9 cellular contexts compared by ENCODE assay signal in the genomic region with DNA sequence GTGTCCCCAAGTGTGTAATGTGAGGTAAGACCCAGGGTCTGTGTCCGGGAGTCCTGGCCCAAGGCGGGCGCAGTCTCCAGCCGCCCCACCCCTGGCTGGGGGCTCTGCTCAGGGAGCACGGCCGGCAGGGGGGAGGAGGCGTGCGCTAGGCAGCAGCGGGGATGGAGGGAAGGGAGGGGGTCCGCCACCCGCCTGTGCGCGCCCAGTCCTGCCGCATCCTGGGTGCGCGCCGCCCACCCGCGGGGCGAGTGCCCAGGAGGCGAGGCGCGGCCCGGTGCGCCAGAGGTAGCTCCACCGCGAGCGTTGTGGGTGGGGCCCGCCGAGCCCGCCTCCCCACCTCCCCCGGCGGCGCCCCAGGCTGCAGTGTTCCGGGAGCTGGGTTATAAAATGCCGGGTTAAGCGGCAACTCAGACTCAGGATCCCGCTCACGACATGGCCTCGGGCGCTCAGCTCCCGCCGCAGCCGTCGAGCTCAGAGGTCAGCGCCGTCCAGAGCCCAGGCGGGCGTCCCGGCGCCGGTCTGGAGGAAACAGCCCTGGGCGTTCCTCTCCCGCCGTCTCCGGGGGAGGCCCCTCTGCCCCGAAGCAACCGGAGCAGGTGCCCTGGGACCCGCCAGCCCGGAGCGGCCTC. TPM values are rescaled to one million over a fixed set of nuclear protein-coding genes. Genes with fewer than 3 reads are reported as not detected.
DNase-seq lines count a peak whose midpoint lies in the region; TF ChIP-seq lines count a peak whose summit lies in the region.
"Had no signal": no experiment of that assay in that cellular context is flagged by ENCODE, and none has a peak within 500 bp of the region (broad histone marks: within the 10 kb centered on the region; RNA-seq: fewer than 3 reads in every experiment).

A gene with protein sequence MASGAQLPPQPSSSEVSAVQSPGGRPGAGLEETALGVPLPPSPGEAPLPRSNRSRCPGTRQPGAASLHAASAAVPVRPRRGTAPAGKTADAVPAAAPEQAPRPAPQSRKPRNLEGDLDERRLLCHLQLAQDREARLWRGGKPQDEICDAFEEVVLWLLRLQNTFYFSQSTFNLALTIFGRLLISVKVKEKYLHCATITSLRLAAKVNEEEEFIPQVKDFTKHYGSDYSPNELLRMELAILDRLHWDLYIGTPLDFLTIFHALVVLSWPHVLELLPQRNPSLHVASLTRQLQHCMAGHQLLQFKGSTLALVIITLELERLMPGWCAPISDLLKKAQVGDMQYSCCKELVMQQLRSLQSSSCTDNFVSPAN (plus strand): TSS at position 363 of the 629 bp plus-strand sequence. CDS start 70 bp downstream, at position 433.

- H3K36me3 Mint-ChIP-seq in HFFc6 (ENCODE audit: low read depth) = no peaks in the 10 kb centered on the region
- H3K36me3 Mint-ChIP-seq in mesothelial cell of epicardium = no peaks in the 10 kb centered on the region

- no peaks in the 10 kb centered on the region for H3K9me2 ChIP-seq in DOHH2 (replicated peaks; ENCODE audit: control insufficient read depth, low read length)

- H3K27ac ChIP-seq in DOHH2 (ENCODE audit: low read depth, low read length) (no peak within 1 kb of the TSS), colonic mucosa (peak within 1 kb of the TSS; percentile 42), SJCRH30 (no peak within 1 kb of the TSS)

- peak within 1 kb of the TSS; percentile 88 for H3K4me2 ChIP-seq in DOHH2 (ENCODE audit: low read length)

- peak; percentile 72 for TF ChIP-seq CTCF in DOHH2 (IDR thresholded peaks at IDR 0.05; ENCODE audit: low read depth, low read length, poor library complexity, severe bottlenecking)
- 0 out of 2 replicates have a peak, but pooled peaks have one; percentile 2 for TF ChIP-seq CTCF in HFFc6 (IDR thresholded peaks at IDR 0.05)
- no peak for TF ChIP-seq CTCF in colonic mucosa (IDR thresholded peaks at IDR 0.05)
- TF ChIP-seq CTCF in mesothelial cell of epicardium (IDR thresholded peaks at IDR 0.05; ENCODE audit: unreplicated experiment) = no peak

- no peak within 1 kb of the TSS for H3K27ac Mint-ChIP-seq in HFFc6
- no peak within 1 kb of the TSS for H3K27ac Mint-ChIP-seq in mesothelial cell of epicardium

- H3F3A ChIP-seq in DOHH2 (ENCODE audit: control insufficient read depth, insufficient read depth) = no peaks in the 10 kb centered on the region

- peak within 1 kb of the TSS; percentile 59 to 64 for H3K9ac ChIP-seq in colonic mucosa (ENCODE audit: low read depth in 2 of 2, low read length in 2 of 2)

- H3K36me3 ChIP-seq in DOHH2 (ENCODE audit: control insufficient read depth, low read length) (no peaks in the 10 kb centered on the region), colonic mucosa (no peaks in the 10 kb centered on the region), SJCRH30 (no peaks in the 10 kb centered on the region)

- H3K4me3 ChIP-seq in DOHH2 (ENCODE audit: low read length) = peak within 1 kb of the TSS; percentile 79
- H3K4me3 ChIP-seq in colonic mucosa = peak within 1 kb of the TSS; percentile 69
- H3K4me3 ChIP-seq in SJCRH30 = no peak within 1 kb of the TSS

- H3K4me1 Mint-ChIP-seq in HFFc6 (ENCODE audit: low read depth) (no peaks in the 10 kb centered on the region), mesothelial cell of epicardium (no peaks in the 10 kb centered on the region)

- H3K9me3 ChIP-seq in DOHH2 (ENCODE audit: control insufficient read depth, insufficient read depth, low read length) (no peaks in the 10 kb centered on the region), colonic mucosa (no peaks in the 10 kb centered on the region), SJCRH30 (replicated peaks) (no peaks in the 10 kb centered on the region)

- H3K27me3 ChIP-seq in DOHH2 (ENCODE audit: control insufficient read depth, low read length) (peaks cover 58% of the 10 kb centered on the region), colonic mucosa (no peaks in the 10 kb centered on the region), SJCRH30 (no peaks in the 10 kb centered on the region)

- H3K4me3 Mint-ChIP-seq in HFFc6 (0 out of 2 replicates have a peak within 1 kb of the TSS, but pooled peaks have one; percentile 22), mesothelial cell of epicardium (peak within 1 kb of the TSS; percentile 57)

- no peaks in the 10 kb centered on the region for H3K79me2 ChIP-seq in DOHH2 (ENCODE audit: control insufficient read depth, low read length)

- peaks cover 27% of the 10 kb centered on the region for H3K27me3 Mint-ChIP-seq in HFFc6 (ENCODE audit: insufficient read depth)
- H3K27me3 Mint-ChIP-seq in mesothelial cell of epicardium (ENCODE audit: low read depth) = peaks cover 44% of the 10 kb centered on the region

- no peaks in the 10 kb centered on the region for H4K20me1 ChIP-seq in DOHH2 (ENCODE audit: control insufficient read depth, insufficient read depth, low read depth, low read length)

- H3K4me1 ChIP-seq in DOHH2 (ENCODE audit: control insufficient read depth, low read length) = peaks cover 10% of the 10 kb centered on the region
- no peaks in the 10 kb centered on the region for H3K4me1 ChIP-seq in colonic mucosa
- H3K4me1 ChIP-seq in SJCRH30 = no peaks in the 10 kb centered on the region

- intact Hi-C loops in colonic mucosa (cut with DNase I) = no loop called here

- H3K9me3 Mint-ChIP-seq in HFFc6 (peaks cover 4% of the 10 kb centered on the region; the same call in 1 of the 2 replicates), mesothelial cell of epicardium (peaks cover 3% of the 10 kb centered on the region)

- DNase-seq in HFFc6 (no peak), colonic mucosa (peak; percentile 77), mesothelial cell of epicardium (ENCODE audit: low spot score in 2 of 2, unreplicated experiment in 2 of 2) (peak in 1 of 2 experiments; percentile 59), SJCRH30 (no peak), NCI-H2081 treated with DMSO at 0.1 percent for 48 hours (lab: John Stamatoyannopoulos, UW) (no peak)
- DNase-seq in activated CD4-positive, CD25-positive, alpha-beta regulatory T cell treated with anti-CD3 and anti-CD28 coated beads, Interleukin-2, amount 50 U/mL, for 72 hours = peak; percentile 64
- DNase-seq in stimulated activated CD8-positive, alpha-beta memory T cell treated with anti-CD3 and anti-CD28 coated beads, Interleukin-7, amount 100 ng/mL, for 24 hours (ENCODE audit: low read depth) = peak; percentile 16

RNA-seq across cellular contexts. Expression of the gene that starts here (rescaled TPM):
- total RNA-seq in HFFc6 (2021; fragmentation: NEBNext Ultra II Directional; extraction: Animal tissue kit (Norgen Biotek cat#: 25700)) = not detected
- total RNA-seq in colonic mucosa = 10 to 100 TPM in 1 of 2 donors, 1 to 10 TPM in 1; 7.1 to 22.9 TPM
- total RNA-seq in mesothelial cell of epicardium = 1.5 to 2.5 TPM (median 1.8 TPM) in 3 replicates
- not detected in 2 replicates for total RNA-seq in SJCRH30 (2014; rRNA removed; shearing (Covaris generic))
- total RNA-seq: LHCN-M2 had no signal

Comparison
In these comparisons a context has a peak if more than half of its experiments do, and no peak if none do; other contexts are left out.
1. CTCF ChIP-seq: peak in DOHH2 (single experiment) and HFFc6 (single experiment); none in colonic mucosa (single experiment) and mesothelial cell of epicardium (single experiment).
2. DNase-seq: peak in activated CD4-positive, CD25-positive, alpha-beta regulatory T cell treated with anti-CD3 and anti-CD28 coated beads, Interleukin-2, amount 50 U/mL, for 72 hours (single experiment), colonic mucosa (single experiment) and stimulated activated CD8-positive, alpha-beta memory T cell treated with anti-CD3 and anti-CD28 coated beads, Interleukin-7, amount 100 ng/mL, for 24 hours (single experiment); none in HFFc6 (single experiment), SJCRH30 (0 of 2) and NCI-H2081 treated with DMSO at 0.1 percent for 48 hours (single experiment).